In the genomic region with DNA sequence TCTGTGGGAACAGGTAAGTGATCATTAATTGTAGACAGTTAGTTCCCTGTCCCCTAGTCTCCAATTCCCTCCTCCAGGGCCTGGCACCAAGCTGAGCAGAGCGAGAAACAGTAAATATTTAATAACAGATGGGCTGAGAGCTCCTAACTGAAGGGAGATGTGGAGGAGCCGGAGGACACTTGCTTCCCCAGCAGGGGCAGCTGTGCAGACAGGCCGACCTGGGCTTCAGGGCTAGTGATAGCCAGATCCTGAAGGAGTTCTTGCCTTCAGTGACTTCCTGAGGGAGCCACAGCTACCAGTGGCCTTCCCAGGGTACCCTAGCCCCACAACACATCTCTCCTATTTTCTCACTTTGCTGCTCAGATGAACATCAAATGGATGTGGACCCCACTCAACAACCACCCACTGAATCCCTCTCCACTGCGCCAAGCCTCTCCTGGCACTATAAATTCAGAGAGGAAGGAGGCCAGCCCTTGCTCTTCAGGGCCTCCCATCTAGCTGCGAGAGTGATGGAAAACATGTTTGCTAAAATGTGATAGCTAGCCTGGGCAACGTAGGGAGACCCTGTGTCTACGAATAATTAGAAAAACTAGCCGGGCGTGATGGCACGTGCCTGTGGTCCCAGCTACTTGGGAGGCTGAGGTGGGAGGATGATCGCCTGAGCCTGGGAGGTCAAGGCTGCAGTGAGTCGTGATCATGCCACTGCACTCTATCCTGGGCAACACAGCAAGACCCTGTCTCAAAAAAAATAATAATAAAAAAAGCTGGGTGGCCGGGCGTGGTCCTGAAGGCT, we compare ENCODE assay signal across 23 cellular contexts. TPM values are rescaled to one million over a fixed set of nuclear protein-coding genes. Genes with fewer than 3 reads are reported as not detected.
A peak's percentile ranks its signal among the peaks of the same experiment; 100 is the strongest.
DNase-seq lines count a peak whose midpoint lies in the region; ATAC-seq, FAIRE-seq and TF ChIP-seq lines count a peak whose summit lies in the region.
"Had no signal": no experiment of that assay in that cellular context is flagged by ENCODE, and none has a peak within 500 bp of the region (broad histone marks: within the 10 kb centered on the region; RNA-seq: fewer than 3 reads in every experiment).

No MANE protein-coding gene starts in this region.

- 40% methylated on average over 14 of the region's 14 CpGs for WGBS in A549 (ENCODE audit: missing lambda C conversion rate)

- H3K27ac ChIP-seq in A549 = peak overlapping the region; percentile 80 to 87
- H3K27ac ChIP-seq in RWPE1 = peak overlapping the region; percentile 60
- H3K27ac ChIP-seq in epithelial cell of prostate = peak overlapping the region; percentile 35
- no peak overlapping the region for H3K27ac ChIP-seq in uterus
- H3K27ac ChIP-seq: thoracic aorta had no signal

- H3K9me3 ChIP-seq in A549 (no peaks in the 10 kb centered on the region), uterus (no peaks in the 10 kb centered on the region)
- H3K9me3 ChIP-seq: thoracic aorta had no signal

- CTCF ChIA-PET in A549 (lab: Yijun Ruan, JAX) = interaction anchor here (0.7 to 4.5 kb wide), 8 partner anchors 12 to 80 kb away, joined by 3 to 52 read pairs (median 4); no protein-coding TSS in a partner anchor
- CTCF ChIA-PET in RWPE1 (lab: Yijun Ruan, JAX) = interaction anchor here (0.6 to 2.7 kb wide), 4 partner anchors 17 to 335 kb away, joined by 3 to 24 read pairs (median 5); a partner anchor contains a TSS

- DNase-seq in A549 (ENCODE audit: low read depth in 1 of 2, low spot score in 1 of 2) (peak; percentile 48 to 65), ELR (ENCODE audit: low read depth) (peak; percentile 22), RWPE1 (ENCODE audit: low spot score) (no peak), epithelial cell of prostate (ENCODE audit: low read depth, low spot score) (no peak), NCI-H526 treated with DMSO at 0.1 percent for 48 hours (lab: John Stamatoyannopoulos, UW) (no peak), uterus (no peak), AG20443 (ENCODE audit: low spot score) (no peak)
- DNase-seq: activated CD4-positive, alpha-beta T cell treated with anti-CD3 and anti-CD28 coated beads, Interleukin-2, amount 50 U/mL, for 48 hours; activated CD4-positive, CD25-positive, alpha-beta regulatory T cell; activated effector memory CD4-positive, alpha-beta T cell treated with Interleukin-2 at 50 U/mL for 16 hours; CD8-positive, alpha-beta memory T cell; effector memory CD8-positive, alpha-beta T cell; NCI-H2081; NCI-H446; occipital lobe; RPMI8226; stimulated activated CD4-positive, alpha-beta T cell treated with anti-CD3 and anti-CD28 coated beads, Interleukin-2, amount 100 ng/mL, for 48 hours; stimulated activated naive B cell treated with anti-CD40 and anti-IgM and Interleukin-4, amounts not matched to agents 10 μg/mL and 1 μg/mL and 100 μg/mL, for 72 hours; T-helper 9 cell had no signal

- POLR2A ChIA-PET in A549 (lab: Yijun Ruan, JAX) (no interaction called here), RWPE1 (lab: Yijun Ruan, JAX; ENCODE audit: low non-redundant PET) (interaction anchor here (0.6 kb wide), 1 partner anchor 123 kb away, joined by 3 read pairs; no protein-coding TSS in a partner anchor)

- no peak for TF ChIP-seq EP300 in A549 (IDR thresholded peaks at IDR 0.05)

- peak overlapping the region; percentile 71 for H3K4me2 ChIP-seq in A549

- intact Hi-C loops in uterus (cut with DNase I; ENCODE audit: low total_unique reads) = no loop called here

- no peak for FAIRE-seq in A549 (lab: Jason Lieb, UNC)
- FAIRE-seq: GM12892, GM19239 had no signal

- H3K4me1 ChIP-seq in A549 (peaks cover 50% of the 10 kb centered on the region), uterus (no peaks in the 10 kb centered on the region)

- no peaks in the 10 kb centered on the region for H3K27me3 ChIP-seq in uterus

- no peaks in the 10 kb centered on the region for H3K36me3 ChIP-seq in uterus
- H3K36me3 ChIP-seq: thoracic aorta had no signal

- H3K4me3 ChIP-seq in A549 (no peak overlapping the region), uterus (no peak overlapping the region)
- H3K4me3 ChIP-seq: thoracic aorta had no signal

- TF ChIP-seq CTCF in A549 (IDR thresholded peaks at IDR 0.05) = no peak
- TF ChIP-seq CTCF in RWPE1 (conservative IDR thresholded peaks at IDR 0.05; ENCODE audit: low read depth) = no peak
- TF ChIP-seq CTCF in uterus (IDR thresholded peaks at IDR 0.05) = no peak

- ATAC-seq in A549 = peak; percentile 65 to 73
- ATAC-seq in HG03139 (IDR thresholded peaks at IDR 0.05; ENCODE audit: unreplicated experiment) = no peak
- ATAC-seq: effector memory CD8-positive, alpha-beta T cell; stimulated activated naive B cell treated with anti-CD40 and anti-IgM and Interleukin-4, amounts not matched to agents 10 μg/mL and 1 μg/mL and 100 μg/mL, for 72 hours had no signal

- TF ChIP-seq POLR2A in A549 (IDR thresholded peaks at IDR 0.05; ENCODE audit: low read length) (no peak), uterus (IDR thresholded peaks at IDR 0.05) (no peak)

- no peak for TF ChIP-seq RAD21 in A549 (conservative IDR thresholded peaks at IDR 0.05 in 1 of 2, IDR thresholded peaks at IDR 0.05 in 1 of 2)

TF ChIP-seq in A549, 52 proteins besides CTCF, POLR2A, EP300 and RAD21:
- TF ChIP-seq JUNB (IDR thresholded peaks at IDR 0.05) (peak; percentile 32; the same call in 1 of the 2 replicates), FOSL2 (IDR thresholded peaks at IDR 0.05) (no peak), FOSL2 (CRISPR knock-in tag; IDR thresholded peaks at IDR 0.05) (no peak)

RNA-seq across cellular contexts. Expression of a gene that starts 26.9 kb away (rescaled TPM):
- polyA plus RNA-seq in A549 (2011; rRNA removed) (5.5 and 7.7 TPM in 2 replicates), A549 (2017; fragmentation: RNase III; extraction: RNeasy Plus Mini Kit Qiagen cat#74134 plus additional on column Dnase treatment) (10.0 to 12.0 TPM (median 11.6 TPM) in 3 replicates)
- 2.8 TPM in 2 replicates for polyA plus RNA-seq in A549 (2012; cell fraction: cytosol; rRNA removed)
- polyA plus RNA-seq in A549 (2012; cell fraction: nucleus; rRNA removed) = 1.5 and 4.2 TPM in 2 replicates
- polyA minus RNA-seq in A549 (2011; rRNA and poly(A)+ RNA removed) = 4.1 and 5.0 TPM in 2 replicates
- 10 to 100 TPM in 3 of 4 donors, 1 to 10 TPM in 1; 4.7 to 61.0 (median 18.1) TPM for total RNA-seq in uterus
- total RNA-seq: CD8-positive, alpha-beta memory T cell had no signal
- polyA plus RNA-seq: CD8-positive, alpha-beta memory T cell had no signal

Comparison
In these comparisons a context has a peak if more than half of its experiments do, and no peak if none do; other contexts are left out.
1. DNase-seq: peak in A549 (2 of 2) and ELR (single experiment); none in RWPE1 (single experiment), epithelial cell of prostate (single experiment), NCI-H526 treated with DMSO at 0.1 percent for 48 hours (single experiment), uterus (0 of 2) and AG20443 (single experiment).
2. H3K27ac ChIP-seq: peak in A549 (2 of 2), RWPE1 (single experiment) and epithelial cell of prostate (single experiment); none in uterus (0 of 2).